Comparison of ENCODE assay signal across 8 cellular contexts in the genomic region with DNA sequence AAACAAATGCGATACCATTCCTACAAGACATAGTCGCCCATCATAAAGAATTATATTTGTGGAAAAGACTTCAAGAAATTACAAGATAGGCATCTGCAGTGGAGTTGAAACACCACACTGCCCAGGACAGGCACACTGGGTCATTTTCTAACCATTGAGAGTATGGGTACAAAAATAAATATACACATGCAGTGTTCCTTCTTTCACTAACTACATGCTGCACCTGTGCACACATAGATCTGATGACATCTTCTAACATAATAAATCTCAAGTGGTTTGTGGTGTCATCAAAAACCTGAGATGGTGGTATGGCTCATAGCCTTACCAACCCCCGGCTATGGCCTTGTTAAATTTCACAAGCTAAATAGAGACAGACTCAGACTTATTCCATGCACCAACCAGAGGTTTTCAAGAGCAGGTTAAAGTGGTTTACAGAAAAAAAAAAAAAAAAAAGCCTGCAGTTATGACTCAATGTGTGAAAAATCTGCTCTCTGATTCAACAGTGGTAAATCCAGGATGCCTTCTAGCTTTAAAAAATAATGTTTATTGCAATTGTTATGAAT. TPM values are rescaled to one million over a fixed set of nuclear protein-coding genes. Genes with fewer than 3 reads are reported as not detected.
A peak's percentile ranks its signal among the peaks of the same experiment; 100 is the strongest.
DNase-seq lines count a peak whose midpoint lies in the region; ATAC-seq, FAIRE-seq and TF ChIP-seq lines count a peak whose summit lies in the region.

No MANE protein-coding gene starts in this region.

- no peak overlapping the region for H3K4me2 ChIP-seq in K562 (ENCODE audit: insufficient read depth, low read length)

- H3K4me1 ChIP-seq in K562 (replicated peaks in 1 of 2; ENCODE audit: control insufficient read depth in 2 of 2, insufficient read depth in 2 of 2, low read length in 2 of 2) (peaks cover 0 to 4% of the 10 kb centered on the region in 2 experiments; a peak in 2 of 5 replicates), small intestine (ENCODE audit: control insufficient read depth in 2 of 2, insufficient read depth in 1 of 2, low read depth in 1 of 2, low read length in 1 of 2) (no peaks in the 10 kb centered on the region), Peyer's patch (no peaks in the 10 kb centered on the region)

- DNase-seq in activated naive CD8-positive, alpha-beta T cell treated with anti-CD3 and anti-CD28 coated beads, Interleukin-2, amount 50 U/mL, for 24 hours: no peak
- DNase-seq in activated naive CD8-positive, alpha-beta T cell treated with anti-CD3 and anti-CD28 coated beads for 36 hours: no peak
- DNase-seq in NCI-H187 (lab: John Stamatoyannopoulos, UW): peak; percentile 73 to 85
- DNase-seq in K562 (ENCODE audit: extremely low read depth in 1 of 4, low spot score in 3 of 4): no peak
- DNase-seq in UCSD-AML1 (lab: John Stamatoyannopoulos, UW; ENCODE audit: unreplicated experiment): no peak
- DNase-seq in small intestine: no peak
- DNase-seq in Peyer's patch: no peak
- DNase-seq in activated CD4-positive, alpha-beta T cell treated with anti-CD3 and anti-CD28 coated beads for 4 hours: no peak

- H3K4me3 ChIP-seq in K562 (no peak overlapping the region), small intestine (ENCODE audit: low read depth in 1 of 2, low read length in 2 of 2) (no peak overlapping the region), Peyer's patch (no peak overlapping the region)

- CTCF ChIA-PET in K562 (lab: Yijun Ruan, JAX; ENCODE audit: low intra/inter-chr PET ratio): interaction anchor here (0.6 kb wide), 1 partner anchor 100 kb away, joined by 4 read pairs; no protein-coding TSS in a partner anchor

- H3K4me3 Mint-ChIP-seq in activated naive CD8-positive, alpha-beta T cell treated with anti-CD3 and anti-CD28 coated beads, Interleukin-2, amount 50 U/mL, for 24 hours: no peak overlapping the region
- H3K4me3 Mint-ChIP-seq in activated naive CD8-positive, alpha-beta T cell treated with anti-CD3 and anti-CD28 coated beads for 36 hours: no peak overlapping the region

- FAIRE-seq in K562 (lab: Jason Lieb, UNC) (no peak), small intestine (lab: Jason Lieb, UNC) (no peak)

- no peak for TF ChIP-seq EP300 in K562 (IDR thresholded peaks at IDR 0.05; ENCODE audit: low read length)

- peaks cover 4% of the 10 kb centered on the region; the same call in 1 of the 3 replicates for H3K79me2 ChIP-seq in K562 (ENCODE audit: control insufficient read depth, insufficient read depth, low read length)

- H2AFZ ChIP-seq in K562 (ENCODE audit: low read depth, low read length): no peak overlapping the region

- in situ Hi-C loops in K562 (cut with MboI): no loop called here

- POLR2A ChIA-PET in K562 (lab: Yijun Ruan, JAX): no interaction called here

- H3K9me3 Mint-ChIP-seq in activated naive CD8-positive, alpha-beta T cell treated with anti-CD3 and anti-CD28 coated beads, Interleukin-2, amount 50 U/mL, for 24 hours: peaks cover 5% of the 10 kb centered on the region
- H3K9me3 Mint-ChIP-seq in activated naive CD8-positive, alpha-beta T cell treated with anti-CD3 and anti-CD28 coated beads for 36 hours: no peaks in the 10 kb centered on the region

- intact Hi-C loops in K562 (cut with micrococcal nuclease): no loop called here

- peaks cover 45% of the 10 kb centered on the region for H3K27me3 Mint-ChIP-seq in activated naive CD8-positive, alpha-beta T cell treated with anti-CD3 and anti-CD28 coated beads, Interleukin-2, amount 50 U/mL, for 24 hours
- H3K27me3 Mint-ChIP-seq in activated naive CD8-positive, alpha-beta T cell treated with anti-CD3 and anti-CD28 coated beads for 36 hours: peaks cover 41% of the 10 kb centered on the region

- no peak for TF ChIP-seq RAD21 in K562 (CRISPR knock-in tag; conservative IDR thresholded peaks at IDR 0.05 in 1 of 2, IDR thresholded peaks at IDR 0.05 in 1 of 2)

- H3K4me1 Mint-ChIP-seq in activated naive CD8-positive, alpha-beta T cell treated with anti-CD3 and anti-CD28 coated beads, Interleukin-2, amount 50 U/mL, for 24 hours: peaks cover 17% of the 10 kb centered on the region
- H3K4me1 Mint-ChIP-seq in activated naive CD8-positive, alpha-beta T cell treated with anti-CD3 and anti-CD28 coated beads for 36 hours: peaks cover 12% of the 10 kb centered on the region

- H3K36me3 Mint-ChIP-seq in activated naive CD8-positive, alpha-beta T cell treated with anti-CD3 and anti-CD28 coated beads, Interleukin-2, amount 50 U/mL, for 24 hours (ENCODE audit: low read depth): peaks cover 2% of the 10 kb centered on the region
- no peaks in the 10 kb centered on the region for H3K36me3 Mint-ChIP-seq in activated naive CD8-positive, alpha-beta T cell treated with anti-CD3 and anti-CD28 coated beads for 36 hours

- BruUV-seq in K562 (replicated peaks; lab: Mats Ljungman, UMichigan): no TSS peak

- H3K27me3 ChIP-seq in K562 (ENCODE audit: control insufficient read depth in 2 of 2, insufficient read depth in 2 of 2, low read length in 2 of 2): no peaks in the 10 kb centered on the region
- H3K27me3 ChIP-seq in small intestine (ENCODE audit: control insufficient read depth in 2 of 2, insufficient read depth in 2 of 2, low read length in 2 of 2): no peaks in the 10 kb centered on the region
- H3K27me3 ChIP-seq in Peyer's patch: no peaks in the 10 kb centered on the region

- TF ChIP-seq CTCF in K562 (IDR thresholded peaks at IDR 0.05 in 2 of 3, conservative IDR thresholded peaks at IDR 0.05 in 1 of 3; ENCODE audit: insufficient read depth in 2 of 3, low read depth in 1 of 3, low read length in 3 of 3) (no peak), Peyer's patch (IDR thresholded peaks at IDR 0.05) (no peak)

- WGBS in K562 (ENCODE audit: insufficient coverage, low coverage, missing lambda C conversion rate): 50% methylated on average over 3 of the region's 3 CpGs
- 83 to 91% (median 84%) methylated on average over 3 of the region's 3 CpGs for WGBS in small intestine, 3 donors

- H3K9me3 ChIP-seq in K562 (replicated peaks; ENCODE audit: control insufficient read depth, insufficient read depth, low read depth, low read length) (no peaks in the 10 kb centered on the region), small intestine (ENCODE audit: control insufficient read depth, low read depth) (no peaks in the 10 kb centered on the region), Peyer's patch (no peaks in the 10 kb centered on the region)

- H3K27ac ChIP-seq in K562 (ENCODE audit: extremely low read depth, low read depth, low read length) (no peak overlapping the region), small intestine (ENCODE audit: low read depth in 1 of 2, low read length in 1 of 2) (no peak overlapping the region), Peyer's patch (no peak overlapping the region)

- TF ChIP-seq POLR2A in K562 (conservative IDR thresholded peaks at IDR 0.05) (no peak), Peyer's patch (IDR thresholded peaks at IDR 0.05) (no peak)

- H3K9ac ChIP-seq in K562 (ENCODE audit: insufficient read depth in 1 of 2, low read depth in 2 of 2, low read length in 2 of 2): no peak overlapping the region

- no peak overlapping the region for H3K27ac Mint-ChIP-seq in activated naive CD8-positive, alpha-beta T cell treated with anti-CD3 and anti-CD28 coated beads, Interleukin-2, amount 50 U/mL, for 24 hours
- H3K27ac Mint-ChIP-seq in activated naive CD8-positive, alpha-beta T cell treated with anti-CD3 and anti-CD28 coated beads for 36 hours: no peak overlapping the region

- ATAC-seq in activated naive CD8-positive, alpha-beta T cell treated with anti-CD3 and anti-CD28 coated beads, Interleukin-2, amount 50 U/mL, for 24 hours: peak; percentile 67
- no peak for ATAC-seq in K562

- H3K36me3 ChIP-seq in K562 (ENCODE audit: control insufficient read depth, insufficient read depth, low read length) (no peaks in the 10 kb centered on the region), small intestine (ENCODE audit: control insufficient read depth in 2 of 2, insufficient read depth in 2 of 2, low read length in 2 of 2) (no peaks in the 10 kb centered on the region), Peyer's patch (no peaks in the 10 kb centered on the region)

- H4K20me1 ChIP-seq in K562 (replicated peaks; ENCODE audit: control insufficient read depth, insufficient read depth, low read length): no peaks in the 10 kb centered on the region

- no peaks in the 10 kb centered on the region for H3K9me1 ChIP-seq in K562 (ENCODE audit: control insufficient read depth, insufficient read depth, low read length)

TF ChIP-seq in K562, 482 proteins besides CTCF, POLR2A, EP300 and RAD21:
- no peak for TF ChIP-seq ZSCAN29 (IDR thresholded peaks at IDR 0.05)
- TF ChIP-seq LEF1 (IDR thresholded peaks at IDR 0.05): no peak
- peak; percentile 45 for TF ChIP-seq MEIS2 (IDR thresholded peaks at IDR 0.05; ENCODE audit: partially characterized antibody)

RNA-seq across cellular contexts. Expression of a gene that starts 12.4 kb away (rescaled TPM):
- total RNA-seq in activated naive CD8-positive, alpha-beta T cell treated with anti-CD3 and anti-CD28 coated beads for 36 hours: not detected
- 6.9 and 16.5 TPM in 2 replicates for total RNA-seq in K562 (2011; cell fraction: chromatin; rRNA removed; ENCODE audit: low replicate concordance)
- 1.5 and 1.7 TPM in 2 replicates for total RNA-seq in K562 (2011; cell fraction: nucleolus; rRNA removed)
- 7.2 and 8.9 TPM in 2 replicates for total RNA-seq in K562 (2011; cell fraction: nucleoplasm; rRNA removed)
- total RNA-seq in K562 (2014; rRNA removed) (1.7 and 2.2 TPM in 2 replicates), K562 (2014; rRNA removed; fragmentation: Illumina TruSeq; extraction: Trizol) (2.7 and 3.1 TPM in 2 replicates), K562 (2015; rRNA removed; fragmentation: Illumina TruSeq; extraction: Trizol) (3.3 TPM in 2 replicates), K562 (2021) (3.0 and 3.4 TPM in 2 replicates), Peyer's patch (100 to 1,000 TPM in 3 of 4 donors, 10 to 100 TPM in 1; 89.7 to 229 (median 159) TPM)
- polyA plus RNA-seq in K562 (2011; rRNA removed) (1.2 TPM in 2 replicates), K562 (2014; fragmentation: Illumina TruSeq; extraction: Trizol) (1.7 and 1.9 TPM in 2 replicates), K562 (2014; fragmentation: Nextera tagmentation; extraction: Ambion mirVana) (1 to 10 TPM; 1.2 to 1.9 TPM), K562 (2014; rRNA removed) (0.32 and 1.4 TPM in 2 replicates), small intestine (10 to 100 TPM in 2 of 3 donors, 1 to 10 TPM in 1; 7.8 to 15.9 (median 11.2) TPM)
- polyA plus RNA-seq in K562 (2011; cell fraction: cytosol; rRNA removed): 0.49 and 0.81 TPM in 2 replicates
- polyA plus RNA-seq in K562 (2011; cell fraction: nucleus; rRNA removed): 4.0 and 6.3 TPM in 2 replicates
- polyA plus RNA-seq in K562 (2012): 0.96 and 1.3 TPM in 2 replicates
- polyA minus RNA-seq in K562 (2011; rRNA and poly(A)+ RNA removed): 7.6 and 15.9 TPM in 2 replicates
- 1.2 and 2.5 TPM in 2 replicates for polyA minus RNA-seq in K562 (2011; cell fraction: cytosol; rRNA and poly(A)+ RNA removed)
- polyA minus RNA-seq in K562 (2011; cell fraction: nucleus; rRNA and poly(A)+ RNA removed): 5.1 and 15.2 TPM in 2 replicates

Comparison
In these comparisons a context has a peak if more than half of its experiments do, and no peak if none do; other contexts are left out.
1. DNase-seq: peak in NCI-H187 (2 of 2); none in activated naive CD8-positive, alpha-beta T cell treated with anti-CD3 and anti-CD28 coated beads, Interleukin-2, amount 50 U/mL, for 24 hours (single experiment), activated naive CD8-positive, alpha-beta T cell treated with anti-CD3 and anti-CD28 coated beads for 36 hours (single experiment), K562 (0 of 4), UCSD-AML1 (single experiment), small intestine (single experiment), Peyer's patch (0 of 3) and activated CD4-positive, alpha-beta T cell treated with anti-CD3 and anti-CD28 coated beads for 4 hours (0 of 2).
2. RNA of a gene that starts 12.4 kb away (total RNA-seq): 89.7 to 229 TPM in Peyer's patch; 1.5 to 16.5 TPM in K562 and not detected in activated naive CD8-positive, alpha-beta T cell treated with anti-CD3 and anti-CD28 coated beads for 36 hours; every median in the first group is over 4 times any median in the second.